In genomic region chr5:61115968-61116367, GRCh38 we compare ENCODE assay signal across 22 cellular contexts. TPM values are rescaled to one million over a fixed set of nuclear protein-coding genes. Genes with fewer than 3 reads are reported as not detected.
DNase-seq lines count a peak whose midpoint lies in the region; ATAC-seq, FAIRE-seq and TF ChIP-seq lines count a peak whose summit lies in the region.
"Had no signal": no experiment of that assay in that cellular context is flagged by ENCODE, and none has a peak within 500 bp of the region (broad histone marks: within the 10 kb centered on the region; RNA-seq: fewer than 3 reads in every experiment).

No MANE protein-coding gene starts in this region.

- FAIRE-seq in GM12891 (lab: Jason Lieb, UNC) = no peak
- FAIRE-seq in GM12878 (lab: Jason Lieb, UNC) = peak; percentile 38
- FAIRE-seq: A549 had no signal

- in situ Hi-C loops in GM12878 (cut with MboI) = no loop called here

- H3K9ac ChIP-seq in GM12878 (ENCODE audit: control insufficient read depth, insufficient read depth, low read length) = no peak overlapping the region

- no peak overlapping the region for H3K4me2 ChIP-seq in GM12878 (ENCODE audit: control insufficient read depth, insufficient read depth)
- H3K4me2 ChIP-seq: A549 had no signal

- H3K27me3 ChIP-seq in GM12878 (replicated peaks in 1 of 2; ENCODE audit: control insufficient read depth in 2 of 2, insufficient read depth in 2 of 2, low read length in 1 of 2) = no peaks in the 10 kb centered on the region
- H3K27me3 ChIP-seq in WERI-Rb-1 (ENCODE audit: insufficient read depth, low read depth, severe bottlenecking) = no peaks in the 10 kb centered on the region
- H3K27me3 ChIP-seq: Peyer's patch had no signal

- no peaks in the 10 kb centered on the region for H3K27me3 Mint-ChIP-seq in chondrocyte (ENCODE audit: low read depth)
- H3K27me3 Mint-ChIP-seq: T-cell had no signal

- no peak overlapping the region for H3K27ac Mint-ChIP-seq in chondrocyte (ENCODE audit: unreplicated experiment)
- H3K27ac Mint-ChIP-seq: T-cell had no signal

- H4K20me1 ChIP-seq in GM12878 (ENCODE audit: control insufficient read depth, insufficient read depth) = no peaks in the 10 kb centered on the region

- TF ChIP-seq CTCF in GM12878 (IDR thresholded peaks at IDR 0.05 in 2 of 3, conservative IDR thresholded peaks at IDR 0.05 in 1 of 3; ENCODE audit: control insufficient read depth in 2 of 3, extremely low read depth in 1 of 3, insufficient read depth in 1 of 3, low read depth in 3 of 3, low read length in 3 of 3) (no peak), WERI-Rb-1 (IDR thresholded peaks at IDR 0.05; ENCODE audit: low read depth, low read length) (no peak), chondrocyte (IDR thresholded peaks at IDR 0.05) (no peak)

- SMC1A ChIA-PET in GM12878 (lab: Charles Lee; ENCODE audit: uncharacterized antibody, unreplicated experiment) = interaction anchor here (1.0 kb wide), 2 partner anchors 41 to 65 kb away, joined by 3 read pairs; no protein-coding TSS in a partner anchor

- no peak for DNase-seq in GM12891 (ENCODE audit: insufficient read length, low spot score)
- peak; percentile 11 for DNase-seq in GM12878 (ENCODE audit: low read depth, low spot score)
- no peak for DNase-seq in NCI-H82 (lab: John Stamatoyannopoulos, UW)
- DNase-seq in WERI-Rb-1 = no peak
- DNase-seq in chondrocyte (ENCODE audit: low spot score) = no peak
- DNase-seq: C1 segment of cervical spinal cord, DMS 273 treated with DMSO at 0.1 percent for 48 hours, GDM1, GOT3, KG1, NCI-H1048, NCI-H146, NCI-H510A treated with DMSO at 0.1 percent for 48 hours, Peyer's patch, Right ventricle myocardium superior, T-cell, T-helper 9 cell had no signal

- ATAC-seq in GM19395 (IDR thresholded peaks at IDR 0.05; ENCODE audit: unreplicated experiment) (peak; percentile 61), HG02678 (IDR thresholded peaks at IDR 0.05; ENCODE audit: unreplicated experiment) (peak; percentile 62), GM12878 (peak; percentile 87), GM21360 (IDR thresholded peaks at IDR 0.05; ENCODE audit: unreplicated experiment) (no peak)
- ATAC-seq: A549, T-cell had no signal

- RAD21 ChIA-PET in GM12878 (lab: Charles Lee; ENCODE audit: unreplicated experiment) = no interaction called here

- TF ChIP-seq EP300 in GM12878 (IDR thresholded peaks at IDR 0.05; ENCODE audit: borderline replicate concordance in 1 of 2, control insufficient read depth in 1 of 2, low read depth in 2 of 2, low read length in 2 of 2) = no peak

- H3K79me2 ChIP-seq in GM12878 (ENCODE audit: control insufficient read depth, insufficient read depth, low read length) = no peaks in the 10 kb centered on the region

- H3K27ac ChIP-seq in GM12878 (ENCODE audit: control insufficient read depth, insufficient read depth) (no peak overlapping the region), WERI-Rb-1 (no peak overlapping the region)
- H3K27ac ChIP-seq: A549, Peyer's patch, SK-N-MC had no signal

- CTCF ChIA-PET in GM12878 (lab: Yijun Ruan, JAX) = interaction anchor here (1.2 kb wide), 1 partner anchor 542 kb away, joined by 4 read pairs; no protein-coding TSS in a partner anchor

- TF ChIP-seq RAD21 in GM12878 (IDR thresholded peaks at IDR 0.05; ENCODE audit: insufficient read depth, low read depth, low read length) = no peak

- BruUV-seq in GM12878 (replicated peaks; lab: Mats Ljungman, UMichigan) = no TSS peak

- H3K36me3 ChIP-seq in GM12878 (ENCODE audit: control insufficient read depth in 2 of 2, insufficient read depth in 2 of 2, low read length in 1 of 2) (no peaks in the 10 kb centered on the region), WERI-Rb-1 (no peaks in the 10 kb centered on the region)
- H3K36me3 ChIP-seq: Peyer's patch had no signal

- intact Hi-C loops in GM12878 (cut with micrococcal nuclease; ENCODE audit: unreplicated experiment) = no loop called here

- H3K4me3 ChIP-seq in GM12878 = no peak overlapping the region
- H3K4me3 ChIP-seq in WERI-Rb-1 (ENCODE audit: low read depth, low read length) = no peak overlapping the region
- H3K4me3 ChIP-seq: A549, Peyer's patch, SK-N-MC had no signal

- TF ChIP-seq POLR2A in GM12891 (IDR thresholded peaks at IDR 0.05; ENCODE audit: low read depth, low read length) = no peak
- no peak for TF ChIP-seq POLR2A in GM12878 (IDR thresholded peaks at IDR 0.05; ENCODE audit: low read depth, low read length)

- POLR2A ChIA-PET in GM12878 (lab: Charles Lee) = no interaction called here

- H3K4me1 ChIP-seq in GM12878 (ENCODE audit: control insufficient read depth, insufficient read depth, low read length) = no peaks in the 10 kb centered on the region
- H3K4me1 ChIP-seq: A549, Peyer's patch had no signal

- H3K4me3 Mint-ChIP-seq in chondrocyte (ENCODE audit: unreplicated experiment) = no peak overlapping the region
- H3K4me3 Mint-ChIP-seq: T-cell had no signal

- 92% methylated on average over 3 of the region's 3 CpGs for WGBS in GM12878 (ENCODE audit: insufficient coverage, insufficient replicate concordance, low lambda C conversion rate, missing lambda C conversion rate)

- H2AFZ ChIP-seq in GM12878 (ENCODE audit: control insufficient read depth, low read depth, low read length) = no peak overlapping the region

- H3K9me3 ChIP-seq in GM12878 (replicated peaks; ENCODE audit: control insufficient read depth, insufficient read depth, low read length) (peaks cover 7% of the 10 kb centered on the region; the same call in 2 of the 3 replicates), WERI-Rb-1 (ENCODE audit: severe bottlenecking) (no peaks in the 10 kb centered on the region)
- H3K9me3 ChIP-seq: A549, Peyer's patch had no signal

- peaks cover 1% of the 10 kb centered on the region for H3K36me3 Mint-ChIP-seq in chondrocyte (ENCODE audit: low read depth)

- H3K4me1 Mint-ChIP-seq in chondrocyte (ENCODE audit: low read depth) = no peaks in the 10 kb centered on the region

- H3K9me3 Mint-ChIP-seq in chondrocyte (ENCODE audit: low read depth) = no peaks in the 10 kb centered on the region

TF ChIP-seq in GM12891, 5 proteins besides CTCF, POLR2A, EP300 and RAD21:
- TF ChIP-seq TAF1 (IDR thresholded peaks at IDR 0.05; ENCODE audit: low read depth, low read length) (no peak), PAX5 (IDR thresholded peaks at IDR 0.05; ENCODE audit: insufficient read depth, low read length, severe bottlenecking) (no peak), POLR2AphosphoS5 (IDR thresholded peaks at IDR 0.05; ENCODE audit: low read depth, low read length) (no peak), POU2F2 (IDR thresholded peaks at IDR 0.05; ENCODE audit: low read depth, low read length) (no peak), SPI1 (IDR thresholded peaks at IDR 0.05; ENCODE audit: low read depth, low read length) (peak; percentile 82)

TF ChIP-seq in GM12878, 131 proteins besides CTCF, POLR2A, EP300 and RAD21 (continues in another document):
- TF ChIP-seq JUNB (IDR thresholded peaks at IDR 0.05) (peak; percentile 27; the same call in 1 of the 2 replicates), STAT3 (IDR thresholded peaks at IDR 0.05; ENCODE audit: low read depth, low read length) (no peak), RELA (IDR thresholded peaks at IDR 0.05; ENCODE audit: borderline replicate concordance, partially characterized antibody) (no peak), RELB (IDR thresholded peaks at IDR 0.05; ENCODE audit: low read depth) (no peak), HDAC2 (IDR thresholded peaks at IDR 0.05) (no peak)

RNA-seq across cellular contexts. Expression of gene SMIM15, which starts 46.3 kb away (rescaled TPM):
- polyA plus RNA-seq in GM12891 (2012; ENCODE audit: low read depth, missing spikeins) = 40.3 TPM
- total RNA-seq in GM12878 (2013; cell fraction: nucleolus; rRNA removed) = 14.9 and 18.4 TPM in 2 replicates
- total RNA-seq in GM12878 (2014; rRNA removed) = 54.4 and 59.3 TPM in 2 replicates
- total RNA-seq in GM12878 (2014; rRNA removed; fragmentation: Illumina TruSeq; extraction: Trizol) = 45.1 and 46.1 TPM in 2 replicates
- total RNA-seq in GM12878 (2021) = 60.9 and 64.3 TPM in 2 replicates
- polyA plus RNA-seq in GM12878 (2011; ENCODE audit: low read depth) = 14.3 TPM
- polyA plus RNA-seq in GM12878 (2011; rRNA removed) = 47.1 and 59.3 TPM in 2 replicates
- 27.8 and 39.3 TPM in 2 replicates for polyA plus RNA-seq in GM12878 (2011; cell fraction: cytosol; rRNA removed)
- polyA plus RNA-seq in GM12878 (2011; cell fraction: nucleus; rRNA removed) = 16.6 and 20.9 TPM in 2 replicates
- polyA plus RNA-seq in GM12878 (2012) = 32.6 and 39.2 TPM in 2 replicates
- 83.3 and 106 TPM in 2 replicates for polyA plus RNA-seq in GM12878 (2014; fragmentation: Illumina TruSeq; extraction: Trizol)
- polyA plus RNA-seq in GM12878 (2014; fragmentation: Nextera tagmentation; extraction: Ambion mirVana) = 10 to 100 TPM; 13.8 to 18.7 TPM
- polyA plus RNA-seq in GM12878 (2014; rRNA removed) = 49.4 and 53.5 TPM in 2 replicates
- polyA plus RNA-seq in GM12878 (2016; fragmentation: Nextera tagmentation; extraction: Ambion mirVana) = 10 to 100 TPM; 73.7 to 74.7 TPM
- 37.6 and 46.2 TPM in 2 replicates for polyA minus RNA-seq in GM12878 (2011; rRNA and poly(A)+ RNA removed)
- polyA minus RNA-seq in GM12878 (2011; cell fraction: cytosol; rRNA and poly(A)+ RNA removed) = 16.3 and 19.0 TPM in 2 replicates
- polyA minus RNA-seq in GM12878 (2011; cell fraction: nucleus; rRNA and poly(A)+ RNA removed) = 8.1 and 10.7 TPM in 2 replicates
- 53.8 to 56.6 TPM (median 54.3 TPM) in 3 replicates for total RNA-seq in chondrocyte
